8 cellular contexts compared by ENCODE assay signal in genomic region chr14:66507181-66507721, GRCh38. TPM values are rescaled to one million over a fixed set of nuclear protein-coding genes. Genes with fewer than 3 reads are reported as not detected.
DNase-seq lines count a peak whose midpoint lies in the region; ATAC-seq, FAIRE-seq and TF ChIP-seq lines count a peak whose summit lies in the region.

No MANE protein-coding gene starts in this region.

- FAIRE-seq in bronchial epithelial cell (lab: Jason Lieb, UNC) = no peak

- peak overlapping the region; percentile 81 for H3K4me3 Mint-ChIP-seq in activated CD4-positive, alpha-beta T cell treated with anti-CD3 and anti-CD28 coated beads, Interleukin-2, amount 10 ng/mL, durations not matched to agents 7 days and 5 days

- H3K36me3 ChIP-seq in bronchial epithelial cell (ENCODE audit: control insufficient read depth, insufficient read depth, low read length) = no peaks in the 10 kb centered on the region
- no peaks in the 10 kb centered on the region for H3K36me3 ChIP-seq in lung (ENCODE audit: control insufficient read depth in 2 of 2, insufficient read depth in 2 of 2, low read length in 2 of 2)
- H3K36me3 ChIP-seq in urinary bladder (ENCODE audit: insufficient read depth) = no peaks in the 10 kb centered on the region

- ATAC-seq in HG02798 (IDR thresholded peaks at IDR 0.05; ENCODE audit: poor library complexity, unreplicated experiment) (peak; percentile 17), lung (ENCODE audit: insufficient read depth, low FRiP score) (peak; percentile 12)

- H3K4me1 ChIP-seq in lung (ENCODE audit: control insufficient read depth in 2 of 2, insufficient read depth in 2 of 2, low read length in 2 of 2) (no peaks in the 10 kb centered on the region), urinary bladder (ENCODE audit: insufficient read depth) (no peaks in the 10 kb centered on the region)

- peak overlapping the region; percentile 88 for H3K27ac Mint-ChIP-seq in activated CD4-positive, alpha-beta T cell treated with anti-CD3 and anti-CD28 coated beads, Interleukin-2, amount 10 ng/mL, durations not matched to agents 7 days and 5 days

- TF ChIP-seq CTCF in bronchial epithelial cell (IDR thresholded peaks at IDR 0.05; ENCODE audit: insufficient read depth, low read length, severe bottlenecking) (no peak), lung (IDR thresholded peaks at IDR 0.05; ENCODE audit: control extremely low read depth, extremely low read depth) (no peak)

- H3K9me3 ChIP-seq in lung (ENCODE audit: control insufficient read depth in 2 of 2, insufficient read depth in 1 of 2, low read length in 1 of 2) = no peaks in the 10 kb centered on the region

- H3K4me3 ChIP-seq in bronchial epithelial cell (ENCODE audit: low read depth, low read length) (peak overlapping the region; percentile 94), lung (peak overlapping the region; percentile 52), urinary bladder (ENCODE audit: low read depth, low read length) (peak overlapping the region; percentile 87)

- peaks cover 19% of the 10 kb centered on the region for H3K27me3 Mint-ChIP-seq in activated CD4-positive, alpha-beta T cell treated with anti-CD3 and anti-CD28 coated beads, Interleukin-2, amount 10 ng/mL, durations not matched to agents 7 days and 5 days

- POLR2A ChIA-PET in activated CD4-positive, alpha-beta T cell treated with anti-CD3 and anti-CD28 coated beads, Interleukin-2, amount 10 ng/mL, durations not matched to agents 7 days and 5 days (lab: Charles Lee) = interaction anchor here (0.6 kb wide), 3 partner anchors 9 to 784 kb away, joined by 3 to 4 read pairs (median 3); no protein-coding TSS in a partner anchor

- peaks cover 39% of the 10 kb centered on the region for H3K4me1 Mint-ChIP-seq in activated CD4-positive, alpha-beta T cell treated with anti-CD3 and anti-CD28 coated beads, Interleukin-2, amount 10 ng/mL, durations not matched to agents 7 days and 5 days

- H3K27me3 ChIP-seq in bronchial epithelial cell (ENCODE audit: control insufficient read depth, insufficient read depth, low read length) (no peaks in the 10 kb centered on the region), lung (ENCODE audit: control insufficient read depth, insufficient read depth) (no peaks in the 10 kb centered on the region)

- CTCF ChIA-PET in activated CD4-positive, alpha-beta T cell treated with anti-CD3 and anti-CD28 coated beads, Interleukin-2, amount 10 ng/mL, durations not matched to agents 7 days and 5 days (lab: Charles Lee) = interaction anchor here (0.8 to 0.9 kb wide), 2 partner anchors 9 to 16 kb away, joined by 4 read pairs; no protein-coding TSS in a partner anchor

- peak overlapping the region; percentile 85 to 90 for H3K27ac ChIP-seq in lung (ENCODE audit: low read depth in 1 of 2, low read length in 1 of 2)
- peak overlapping the region; percentile 12 for H3K27ac ChIP-seq in urinary bladder (ENCODE audit: low read depth)

- H3K36me3 Mint-ChIP-seq in activated CD4-positive, alpha-beta T cell treated with anti-CD3 and anti-CD28 coated beads, Interleukin-2, amount 10 ng/mL, durations not matched to agents 7 days and 5 days (ENCODE audit: low read depth) = peaks cover 4% of the 10 kb centered on the region

- H3K9me3 Mint-ChIP-seq in activated CD4-positive, alpha-beta T cell treated with anti-CD3 and anti-CD28 coated beads, Interleukin-2, amount 10 ng/mL, durations not matched to agents 7 days and 5 days = no peaks in the 10 kb centered on the region

- 1 to 2% methylated on average over 23 of the region's 23 CpGs for WGBS in lung, 2 donors
- WGBS in urinary bladder = 2% methylated on average over 23 of the region's 23 CpGs

- DNase-seq in activated CD4-positive, alpha-beta T cell treated with anti-CD3 and anti-CD28 coated beads, Interleukin-2, amount 10 ng/mL, durations not matched to agents 7 days and 5 days = no peak
- no peak for DNase-seq in activated CD4-positive, alpha-beta T cell treated with anti-CD3 and anti-CD28 coated beads for 1 hour
- DNase-seq in NCI-H82 (lab: John Stamatoyannopoulos, UW) = peak; percentile 84
- DNase-seq in bronchial epithelial cell (ENCODE audit: low read depth) = peak; percentile 48
- DNase-seq in lung (ENCODE audit: low spot score) = no peak
- no peak for DNase-seq in NCI-H2196 (lab: John Stamatoyannopoulos, UW; ENCODE audit: unreplicated experiment)

RNA-seq across cellular contexts. Expression of gene GPHN, which starts 0.7 kb away (rescaled TPM):
- 10 to 100 TPM; 20.2 to 21.2 TPM for total RNA-seq in activated CD4-positive, alpha-beta T cell treated with anti-CD3 and anti-CD28 coated beads, Interleukin-2, amount 10 ng/mL, durations not matched to agents 7 days and 5 days
- total RNA-seq in bronchial epithelial cell (11.8 and 12.9 TPM in 2 replicates), lung (10 to 100 TPM; 31.1 to 57.6 TPM), urinary bladder (18.1 TPM)
- polyA plus RNA-seq in lung (10 to 100 TPM in 1 of 2 donors, 1 to 10 TPM in 1; 9.1 to 36.8 TPM), urinary bladder (14.6 TPM)

RNA-seq across cellular contexts. Expression of gene CCDC196, which starts 21.1 kb away (rescaled TPM):
- not detected for total RNA-seq in activated CD4-positive, alpha-beta T cell treated with anti-CD3 and anti-CD28 coated beads, Interleukin-2, amount 10 ng/mL, durations not matched to agents 7 days and 5 days
- total RNA-seq in bronchial epithelial cell (not detected in 2 replicates), lung (not detected), urinary bladder (not detected)
- polyA plus RNA-seq in lung (not detected), urinary bladder (not detected)

Comparison
In these comparisons a context has a peak if more than half of its experiments do, and no peak if none do; other contexts are left out.
1. DNase-seq: peak in NCI-H82 (single experiment) and bronchial epithelial cell (single experiment); none in activated CD4-positive, alpha-beta T cell treated with anti-CD3 and anti-CD28 coated beads, Interleukin-2, amount 10 ng/mL, durations not matched to agents 7 days and 5 days (single experiment), activated CD4-positive, alpha-beta T cell treated with anti-CD3 and anti-CD28 coated beads for 1 hour (single experiment), lung (single experiment) and NCI-H2196 (single experiment).
2. Peak in every context shown above with its lines, with median percentiles within 50 percentile points of each other: H3K4me3 ChIP-seq.